ENCODE assay signal across 20 cellular contexts in genomic region chr4:6461301-6462165, GRCh38. TPM values are rescaled to one million over a fixed set of nuclear protein-coding genes. Genes with fewer than 3 reads are reported as not detected.
DNase-seq lines count a peak whose midpoint lies in the region; ATAC-seq and TF ChIP-seq lines count a peak whose summit lies in the region.
"Had no signal": no experiment of that assay in that cellular context is flagged by ENCODE, and none has a peak within 500 bp of the region (broad histone marks: within the 10 kb centered on the region; RNA-seq: fewer than 3 reads in every experiment).

No MANE protein-coding gene starts in this region.

- no peaks in the 10 kb centered on the region for H4K20me1 ChIP-seq in SK-N-SH (ENCODE audit: insufficient read depth)

- no peak overlapping the region for H3K9ac ChIP-seq in SK-N-SH

- H3K4me2 ChIP-seq in SK-N-SH: no peak overlapping the region

- H3K79me2 ChIP-seq in SK-N-SH (ENCODE audit: insufficient read depth): no peaks in the 10 kb centered on the region

- intact Hi-C loops in Panc1 (cut with micrococcal nuclease; ENCODE audit: unreplicated experiment): no loop called here
- intact Hi-C loops in stomach (cut with DNase I; ENCODE audit: low total_unique reads): no loop called here

- no peaks in the 10 kb centered on the region for H3F3A ChIP-seq in SK-N-SH (replicated peaks; ENCODE audit: insufficient read depth)

- H3K27me3 ChIP-seq in SK-N-SH (ENCODE audit: insufficient read depth) (no peaks in the 10 kb centered on the region), Panc1 (ENCODE audit: control insufficient read depth, insufficient read depth, low read length) (no peaks in the 10 kb centered on the region), stomach (peaks cover 0 to 50% (median 13%) of the 10 kb centered on the region in 3 donors)

- ATAC-seq in SK-N-SH treated with all-trans-retinoic acid at 6 μM for 48 hours (no peak), Panc1 (peak; percentile 33; the same call in 1 of the 2 replicates), HG02610 (IDR thresholded peaks at IDR 0.05; ENCODE audit: unreplicated experiment) (no peak)
- ATAC-seq: Right ventricle myocardium inferior had no signal

- H3K4me1 ChIP-seq in SK-N-SH (ENCODE audit: control insufficient read depth in 1 of 2, insufficient read depth in 2 of 2, low read depth in 1 of 2, low read length in 1 of 2) (no peaks in the 10 kb centered on the region; a peak in 1 of 4 replicates), Panc1 (ENCODE audit: control insufficient read depth, insufficient read depth, low read length) (0 out of 2 replicates have a peak, but pooled peaks cover 3% of the 10 kb centered on the region), stomach (no peaks in the 10 kb centered on the region)
- H3K4me1 ChIP-seq: transverse colon had no signal

- no peak for TF ChIP-seq POLR2A in stomach (IDR thresholded peaks at IDR 0.05)

- no peak for TF ChIP-seq CTCF in SK-N-SH (IDR thresholded peaks at IDR 0.05)
- no peak for TF ChIP-seq CTCF in Panc1 (IDR thresholded peaks at IDR 0.05)
- no peak for TF ChIP-seq CTCF in stomach (IDR thresholded peaks at IDR 0.05)

- POLR2A ChIA-PET in SK-N-SH (lab: Yijun Ruan, JAX): no interaction called here
- POLR2A ChIA-PET in Panc1 (lab: Charles Lee): no interaction called here

- 39% methylated on average over 4 of the region's 9 CpGs for WGBS in SK-N-SH (ENCODE audit: low lambda C conversion rate)
- 69 to 91% (median 79%) methylated on average over 3 to 9 of the region's 9 CpGs for WGBS in stomach, 5 donors

- H3K36me3 ChIP-seq in SK-N-SH (replicated peaks in 1 of 2; ENCODE audit: control insufficient read depth in 1 of 2, insufficient read depth in 2 of 2, low read length in 1 of 2): no peaks in the 10 kb centered on the region
- H3K36me3 ChIP-seq in Panc1 (ENCODE audit: control insufficient read depth, insufficient read depth, low read length): no peaks in the 10 kb centered on the region
- H3K36me3 ChIP-seq in stomach: no peaks in the 10 kb centered on the region
- H3K36me3 ChIP-seq: transverse colon had no signal

- no peaks in the 10 kb centered on the region for H3K9me2 ChIP-seq in SK-N-SH

- H3K27ac ChIP-seq in SK-N-SH (ENCODE audit: low read depth in 2 of 2, low read length in 1 of 2) (no peak overlapping the region), Panc1 (ENCODE audit: low read length) (no peak overlapping the region), stomach (no peak overlapping the region)
- H3K27ac ChIP-seq: 22Rv1, HL-60, transverse colon had no signal

- CTCF ChIA-PET in SK-N-SH (lab: Yijun Ruan, JAX) (no interaction called here), Panc1 (lab: Charles Lee) (no interaction called here)

- H3K9me3 ChIP-seq in SK-N-SH (no peaks in the 10 kb centered on the region), Panc1 (ENCODE audit: control insufficient read depth, insufficient read depth, low read depth, low read length) (no peaks in the 10 kb centered on the region), stomach (peaks cover 5 to 13% (median 12%) of the 10 kb centered on the region in 4 donors)
- H3K9me3 ChIP-seq: transverse colon had no signal

- TF ChIP-seq RAD21 in SK-N-SH (IDR thresholded peaks at IDR 0.05; ENCODE audit: low read length): no peak

- TF ChIP-seq EP300 in SK-N-SH (IDR thresholded peaks at IDR 0.05; ENCODE audit: borderline replicate concordance in 1 of 2, low read depth in 1 of 2, low read length in 1 of 2) (no peak), stomach (IDR thresholded peaks at IDR 0.05) (no peak)

- no peak overlapping the region for H2AFZ ChIP-seq in SK-N-SH (ENCODE audit: low read depth)

- BruUV-seq in Panc1 (replicated peaks; lab: Mats Ljungman, UMichigan): no TSS peak

- in situ Hi-C loops in Panc1 (cut with HindIII; ENCODE audit: low pct_unique_long_range_greater_than_20kb, low sequenced_read_pairs): no loop called here

- no peak for DNase-seq in SK-N-SH
- no peak for DNase-seq in Panc1 (ENCODE audit: low read depth, low spot score)
- peak; percentile 52 for DNase-seq in islet precursor cell
- peak; percentile 15 for DNase-seq in stomach
- DNase-seq in NCI-H2107 (lab: John Stamatoyannopoulos, UW): no peak
- no peak for DNase-seq in NCI-H69 (lab: John Stamatoyannopoulos, UW)
- DNase-seq: activated naive CD4-positive, alpha-beta T cell treated with anti-CD3 and anti-CD28 coated beads, Interleukin-2, amount 50 U/mL, for 16 hours; DMS79; Karpas-422; kidney; NCI-H1105 treated with DMSO at 0.1 percent for 48 hours; NCI-H2227 treated with DMSO at 0.1 percent for 48 hours; stimulated activated CD4-positive, alpha-beta T cell treated with anti-CD3 and anti-CD28 coated beads, Interleukin-4, amount 100 ng/mL, for 4 hours; transverse colon had no signal

- no peak overlapping the region for H3K4me3 ChIP-seq in SK-N-SH (ENCODE audit: low read depth in 2 of 2, low read length in 1 of 2)
- no peak overlapping the region for H3K4me3 ChIP-seq in Panc1 (ENCODE audit: low read depth in 2 of 2, low read length in 2 of 2)
- no peak overlapping the region for H3K4me3 ChIP-seq in stomach
- H3K4me3 ChIP-seq: transverse colon had no signal

TF ChIP-seq in SK-N-SH, 30 proteins besides CTCF, POLR2A, EP300 and RAD21:
- TF ChIP-seq, protein P1, sequence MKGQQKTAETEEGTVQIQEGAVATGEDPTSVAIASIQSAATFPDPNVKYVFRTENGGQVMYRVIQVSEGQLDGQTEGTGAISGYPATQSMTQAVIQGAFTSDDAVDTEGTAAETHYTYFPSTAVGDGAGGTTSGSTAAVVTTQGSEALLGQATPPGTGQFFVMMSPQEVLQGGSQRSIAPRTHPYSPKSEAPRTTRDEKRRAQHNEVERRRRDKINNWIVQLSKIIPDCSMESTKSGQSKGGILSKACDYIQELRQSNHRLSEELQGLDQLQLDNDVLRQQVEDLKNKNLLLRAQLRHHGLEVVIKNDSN (IDR thresholded peaks at IDR 0.05; ENCODE audit: borderline replicate concordance, low read depth): peak; percentile 29; the same call in 1 of the 2 replicates
- TF ChIP-seq NRF1 (IDR thresholded peaks at IDR 0.05; ENCODE audit: low read depth, low read length): no peak

TF ChIP-seq in SK-N-SH treated with all-trans-retinoic acid at 6 μM for 48 hours, 23 proteins besides CTCF, POLR2A, EP300 and RAD21 (continues in another document):
- TF ChIP-seq ZNF565 (CRISPR knock-in tag; conservative IDR thresholded peaks at IDR 0.05; ENCODE audit: low read depth) (no peak), CREB5 (CRISPR knock-in tag; IDR thresholded peaks at IDR 0.05; ENCODE audit: low read depth) (no peak), ZFP3 (CRISPR knock-in tag; IDR thresholded peaks at IDR 0.05) (no peak), ARNTL (CRISPR knock-in tag; IDR thresholded peaks at IDR 0.05; ENCODE audit: borderline replicate concordance, low read depth) (no peak), TCF4 (CRISPR knock-in tag; IDR thresholded peaks at IDR 0.05; ENCODE audit: borderline replicate concordance) (no peak), SNAI2 (CRISPR knock-in tag; IDR thresholded peaks at IDR 0.05) (no peak), ESRRG (CRISPR knock-in tag; IDR thresholded peaks at IDR 0.05) (no peak), ZC3H10 (CRISPR knock-in tag; IDR thresholded peaks at IDR 0.05) (no peak), CSDC2 (CRISPR knock-in tag; IDR thresholded peaks at IDR 0.05) (no peak), OSR1 (CRISPR knock-in tag; IDR thresholded peaks at IDR 0.05) (no peak), BACH2 (CRISPR knock-in tag; IDR thresholded peaks at IDR 0.05; ENCODE audit: borderline replicate concordance) (no peak), ISL1 (CRISPR knock-in tag; IDR thresholded peaks at IDR 0.05) (no peak)
- TF ChIP-seq, protein P2, sequence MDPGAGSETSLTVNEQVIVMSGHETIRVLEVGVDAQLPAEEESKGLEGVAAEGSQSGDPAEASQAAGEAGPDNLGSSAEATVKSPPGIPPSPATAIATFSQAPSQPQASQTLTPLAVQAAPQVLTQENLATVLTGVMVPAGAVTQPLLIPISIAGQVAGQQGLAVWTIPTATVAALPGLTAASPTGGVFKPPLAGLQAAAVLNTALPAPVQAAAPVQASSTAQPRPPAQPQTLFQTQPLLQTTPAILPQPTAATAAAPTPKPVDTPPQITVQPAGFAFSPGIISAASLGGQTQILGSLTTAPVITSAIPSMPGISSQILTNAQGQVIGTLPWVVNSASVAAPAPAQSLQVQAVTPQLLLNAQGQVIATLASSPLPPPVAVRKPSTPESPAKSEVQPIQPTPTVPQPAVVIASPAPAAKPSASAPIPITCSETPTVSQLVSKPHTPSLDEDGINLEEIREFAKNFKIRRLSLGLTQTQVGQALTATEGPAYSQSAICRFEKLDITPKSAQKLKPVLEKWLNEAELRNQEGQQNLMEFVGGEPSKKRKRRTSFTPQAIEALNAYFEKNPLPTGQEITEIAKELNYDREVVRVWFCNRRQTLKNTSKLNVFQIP (CRISPR knock-in tag; IDR thresholded peaks at IDR 0.05; ENCODE audit: borderline replicate concordance, low read depth): no peak
- TF ChIP-seq, protein P3, sequence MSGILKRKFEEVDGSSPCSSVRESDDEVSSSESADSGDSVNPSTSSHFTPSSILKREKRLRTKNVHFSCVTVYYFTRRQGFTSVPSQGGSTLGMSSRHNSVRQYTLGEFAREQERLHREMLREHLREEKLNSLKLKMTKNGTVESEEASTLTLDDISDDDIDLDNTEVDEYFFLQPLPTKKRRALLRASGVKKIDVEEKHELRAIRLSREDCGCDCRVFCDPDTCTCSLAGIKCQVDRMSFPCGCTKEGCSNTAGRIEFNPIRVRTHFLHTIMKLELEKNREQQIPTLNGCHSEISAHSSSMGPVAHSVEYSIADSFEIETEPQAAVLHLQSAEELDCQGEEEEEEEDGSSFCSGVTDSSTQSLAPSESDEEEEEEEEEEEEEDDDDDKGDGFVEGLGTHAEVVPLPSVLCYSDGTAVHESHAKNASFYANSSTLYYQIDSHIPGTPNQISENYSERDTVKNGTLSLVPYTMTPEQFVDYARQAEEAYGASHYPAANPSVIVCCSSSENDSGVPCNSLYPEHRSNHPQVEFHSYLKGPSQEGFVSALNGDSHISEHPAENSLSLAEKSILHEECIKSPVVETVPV (CRISPR knock-in tag; IDR thresholded peaks at IDR 0.05): no peak

RNA-seq across cellular contexts. Expression of gene PPP2R2C, which starts 10.9 kb away (rescaled TPM):
- 0.08 and 0.21 TPM in 2 replicates for polyA plus RNA-seq in SK-N-SH (2012; rRNA removed)
- polyA plus RNA-seq in SK-N-SH (2012; cell fraction: cytosol; rRNA removed): 0.08 and 0.22 TPM in 2 replicates
- polyA plus RNA-seq in SK-N-SH (2012; cell fraction: nucleus; rRNA removed): 0.05 and 0.19 TPM in 2 replicates
- 26.7 TPM for total RNA-seq in Panc1 (2021; ENCODE audit: unreplicated experiment)
- 33.7 TPM for polyA plus RNA-seq in Panc1 (2012; ENCODE audit: insufficient read length)
- total RNA-seq in stomach: 1 to 10 TPM in 2 of 5 donors, not detected in 3; 1.4 to 1.5 TPM
- 1 to 10 TPM in 1 of 3 donors, not detected in 2; 5.0 TPM for polyA plus RNA-seq in stomach
- total RNA-seq: mononuclear cell had no signal

Comparison
In these comparisons a context has a peak if more than half of its experiments do, and no peak if none do; other contexts are left out.
1. DNase-seq: peak in islet precursor cell (single experiment) and stomach (single experiment); none in SK-N-SH (single experiment), Panc1 (single experiment), NCI-H2107 (single experiment) and NCI-H69 (single experiment).
2. RNA of gene PPP2R2C, which starts 10.9 kb away (total RNA-seq): 26.7 TPM in Panc1 (single experiment); 1.4 to 1.5 TPM in stomach; every median in the first group is over 10 times any median in the second.